8 cellular contexts compared by ENCODE assay signal in genomic region chr1:10399487-10399917, GRCh38. TPM values are rescaled to one million over a fixed set of nuclear protein-coding genes. Genes with fewer than 3 reads are reported as not detected.
DNase-seq lines count a peak whose midpoint lies in the region; TF ChIP-seq lines count a peak whose summit lies in the region.

No MANE protein-coding gene starts in this region.

- peak overlapping the region; percentile 83 for H3K4me2 ChIP-seq in mesenchymal stem cell (ENCODE audit: low read length, poor library complexity, severe bottlenecking)

- peak overlapping the region in 1 of 2 experiments; percentile 96 for H3K4ac ChIP-seq in mesenchymal stem cell (ENCODE audit: low read depth in 1 of 2, low read length in 2 of 2)

- peaks cover 7% of the 10 kb centered on the region for H3K79me1 ChIP-seq in mesenchymal stem cell (replicated peaks; ENCODE audit: low read length, poor library complexity, severe bottlenecking)

- H3K9me3 ChIP-seq in mesenchymal stem cell (ENCODE audit: control insufficient read depth, low read length) (peaks cover under 1% of the 10 kb centered on the region), thymus (ENCODE audit: control insufficient read depth) (no peaks in the 10 kb centered on the region)

- no peak for TF ChIP-seq CTCF in dorsolateral prefrontal cortex (IDR thresholded peaks at IDR 0.05 in 54 of 56, conservative IDR thresholded peaks at IDR 0.05 in 2 of 56; ENCODE audit: low read depth in 1 of 56, partially characterized antibody in 56 of 56)

- H4K91ac ChIP-seq in mesenchymal stem cell (ENCODE audit: low read length) = no peak overlapping the region

- no peak overlapping the region for H2BK5ac ChIP-seq in mesenchymal stem cell (ENCODE audit: low read depth, low read length, poor library complexity, severe bottlenecking)

- H3K27me3 ChIP-seq in dorsolateral prefrontal cortex (no peaks in the 10 kb centered on the region), mesenchymal stem cell (ENCODE audit: control insufficient read depth in 1 of 2, insufficient read depth in 1 of 2, low read length in 2 of 2) (no peaks in the 10 kb centered on the region), thymus (ENCODE audit: control insufficient read depth, insufficient read depth) (no peaks in the 10 kb centered on the region)

- H3K4me1 ChIP-seq in mesenchymal stem cell (ENCODE audit: control insufficient read depth, insufficient read depth, low read depth, low read length) = peaks cover 7% of the 10 kb centered on the region
- peaks cover 13% of the 10 kb centered on the region for H3K4me1 ChIP-seq in thymus (ENCODE audit: control insufficient read depth, insufficient read depth, low read length)

- peak overlapping the region in 1 of 2 experiments; percentile 77 for H3K23ac ChIP-seq in mesenchymal stem cell (ENCODE audit: low read length in 2 of 2)

- H3K9ac ChIP-seq in mesenchymal stem cell (ENCODE audit: low read length) = peak overlapping the region; percentile 95

- H4K8ac ChIP-seq in mesenchymal stem cell (ENCODE audit: low read length) = no peak overlapping the region

- H3K27ac ChIP-seq in dorsolateral prefrontal cortex = peak overlapping the region in 49 of 59 donors; percentile 33 to 94 (median 86)
- peak overlapping the region; percentile 15 for H3K27ac ChIP-seq in mesenchymal stem cell (ENCODE audit: low read length, poor library complexity, severe bottlenecking)
- peak overlapping the region; percentile 89 for H3K27ac ChIP-seq in thymus (ENCODE audit: low read depth)

- H2AFZ ChIP-seq in mesenchymal stem cell (ENCODE audit: low read depth, low read length) = peak overlapping the region; percentile 52

- H3K36me3 ChIP-seq in mesenchymal stem cell (ENCODE audit: control insufficient read depth in 1 of 2, insufficient read depth in 2 of 2, low read depth in 1 of 2, low read length in 2 of 2) = peaks cover 11 to 32% of the 10 kb centered on the region in 2 experiments
- peaks cover 14% of the 10 kb centered on the region for H3K36me3 ChIP-seq in thymus (ENCODE audit: control insufficient read depth, insufficient read depth)

- DNase-seq in activated T-cell treated with anti-CD3 and anti-CD28 coated beads for 48 hours (ENCODE audit: low read depth) (peak; percentile 3), RPMI7951 (ENCODE audit: low read depth) (peak; percentile 53), dorsolateral prefrontal cortex (peak in 8 of 10 donors; percentile 18 to 51 (median 37)), mesenchymal stem cell (peak; percentile 65), GM19240 (ENCODE audit: insufficient read length, low spot score) (no peak), NCI-H1048 (lab: John Stamatoyannopoulos, UW) (no peak)
- DNase-seq in activated T-cell treated with anti-CD3 and anti-CD28 coated beads, Interleukin-2, amount 50 U/mL, for 1 hour = no peak

- peak overlapping the region in 1 of 2 experiments; percentile 94 for H3K18ac ChIP-seq in mesenchymal stem cell (ENCODE audit: low read depth in 1 of 2, low read length in 2 of 2)

- H3K14ac ChIP-seq in mesenchymal stem cell (ENCODE audit: low read length in 2 of 2) = peak overlapping the region in 1 of 2 experiments; percentile 96

- peak overlapping the region; percentile 71 to 100 (median 94) for H3K4me3 ChIP-seq in dorsolateral prefrontal cortex
- peak overlapping the region; percentile 89 to 91 for H3K4me3 ChIP-seq in mesenchymal stem cell (ENCODE audit: insufficient read depth in 1 of 2, low read depth in 1 of 2, low read length in 2 of 2)
- peak overlapping the region; percentile 94 for H3K4me3 ChIP-seq in thymus (ENCODE audit: low read length)

- H2BK15ac ChIP-seq in mesenchymal stem cell (ENCODE audit: low read depth, poor library complexity, severe bottlenecking) = no peak overlapping the region

- intact Hi-C loops in dorsolateral prefrontal cortex (cut with DNase I) = loop anchor here (2.0 to 5.0 kb wide), 2 partner anchors 31 to 33 kb away; partner anchors contain the start of gene CENPS (in 2 of the 2)

- no peak overlapping the region for H2BK12ac ChIP-seq in mesenchymal stem cell (ENCODE audit: low read length in 2 of 2)

- no peak overlapping the region for H2AK5ac ChIP-seq in mesenchymal stem cell (ENCODE audit: low read length, severe bottlenecking)

- no peak overlapping the region for H2BK120ac ChIP-seq in mesenchymal stem cell (ENCODE audit: low read depth, low read length)

- WGBS in mesenchymal stem cell = under 1% methylated on average over 34 of the region's 34 CpGs
- WGBS in thymus = 1% methylated on average over 34 of the region's 34 CpGs

RNA-seq across cellular contexts. Expression of gene PGD, which starts 0.6 kb away (rescaled TPM):
- 68.9 and 79.9 TPM in 2 replicates for total RNA-seq in RPMI7951 (2014; rRNA removed; shearing (Covaris generic))
- 10 to 100 TPM; 47.6 to 99.3 (median 70.6) TPM for total RNA-seq in dorsolateral prefrontal cortex
- 164 TPM for polyA plus RNA-seq in mesenchymal stem cell (2013, experiment 1 of 2)
- polyA plus RNA-seq in mesenchymal stem cell (2013, experiment 2 of 2) = 159 TPM
- polyA plus RNA-seq in thymus = 48.9 TPM

RNA-seq across cellular contexts. Expression of gene CENPS, which starts 30.7 kb away (rescaled TPM):
- 19.0 and 28.5 TPM in 2 replicates for total RNA-seq in RPMI7951 (2014; rRNA removed; shearing (Covaris generic))
- 10 to 100 TPM in 108 of 120 experiments, 1 to 10 TPM in 12; 7.2 to 24.1 (median 14.9) TPM for total RNA-seq in dorsolateral prefrontal cortex
- polyA plus RNA-seq in mesenchymal stem cell (2013, experiment 1 of 2) = 12.6 TPM
- 12.3 TPM for polyA plus RNA-seq in mesenchymal stem cell (2013, experiment 2 of 2)
- polyA plus RNA-seq in thymus = 17.2 TPM

RNA-seq across cellular contexts. Expression of gene CORT, which starts 50.3 kb away (rescaled TPM):
- total RNA-seq in RPMI7951 (2014; rRNA removed; shearing (Covaris generic)) = not detected in 2 replicates
- total RNA-seq in dorsolateral prefrontal cortex = 1 to 10 TPM in 117 of 120 experiments, under 1 TPM in 2, not detected in 1; 0.99 to 10.0 (median 3.4) TPM
- polyA plus RNA-seq in mesenchymal stem cell (2013, experiment 1 of 2) = 0.07 TPM
- 0.23 TPM for polyA plus RNA-seq in mesenchymal stem cell (2013, experiment 2 of 2)
- polyA plus RNA-seq in thymus = 0.71 TPM

Comparison
In these comparisons a context has a peak if more than half of its experiments do, and no peak if none do; other contexts are left out.
1. DNase-seq: peak in activated T-cell treated with anti-CD3 and anti-CD28 coated beads for 48 hours (single experiment), RPMI7951 (single experiment), dorsolateral prefrontal cortex (8 of 10) and mesenchymal stem cell (single experiment); none in activated T-cell treated with anti-CD3 and anti-CD28 coated beads, Interleukin-2, amount 50 U/mL, for 1 hour (single experiment), GM19240 (single experiment) and NCI-H1048 (single experiment).
2. H3K27ac ChIP-seq: peak in every context shown above with its lines; median percentile 89 in thymus; 86 in dorsolateral prefrontal cortex; 15 in mesenchymal stem cell.
3. Peak in every context shown above with its lines, with median percentiles within 50 percentile points of each other: H3K4me3 ChIP-seq.